Comparison of ENCODE assay signal across 11 cellular contexts in genomic region chr5:33136785-33137184, GRCh38.
"Had no signal": no experiment of that assay in that cellular context is flagged by ENCODE, and none has a peak within 500 bp of the region (broad histone marks: within the 10 kb centered on the region; RNA-seq: fewer than 3 reads in every experiment).

No MANE protein-coding gene starts in this region.

- H3K4me1 ChIP-seq: HAP-1 had no signal

- H2AFZ ChIP-seq: GM23248, GM23338 had no signal

- H3K4me2 ChIP-seq: GM23338 had no signal

- DNase-seq: GM23248, GOT3, H7, H9, HCEC 1CT, HFFc6 had no signal

- H3K27ac ChIP-seq: GM23248 had no signal

- ATAC-seq: GM23338, HCT116 had no signal

- H3K4me3 ChIP-seq: GM23248, GM23338, HAP-1 had no signal

- H3K9me3 ChIP-seq: HAP-1 had no signal

- FAIRE-seq: H1, H54 had no signal

- H3K9ac ChIP-seq: GM23248 had no signal

- H3K36me3 ChIP-seq: HAP-1 had no signal
